ENCODE assay signal across 23 cellular contexts in the genomic region with DNA sequence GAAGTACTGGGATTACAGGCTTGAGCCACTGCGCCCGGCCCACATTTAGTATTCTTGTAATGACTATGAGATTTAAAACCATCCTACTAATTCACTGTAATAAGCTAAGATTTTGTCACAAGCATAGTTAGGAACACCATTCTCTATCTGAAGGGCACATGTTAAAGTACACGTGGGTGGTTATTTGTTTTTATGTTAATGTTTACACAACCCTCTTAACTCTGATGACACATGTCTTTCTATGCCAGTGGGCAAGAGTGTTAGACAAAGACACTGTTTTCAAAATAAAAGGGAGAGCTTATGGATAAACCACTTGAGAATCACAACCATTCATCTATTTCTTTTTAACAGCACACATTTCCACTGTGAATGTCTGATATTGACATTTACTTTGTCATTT.
DNase-seq lines count a peak whose midpoint lies in the region; ATAC-seq and TF ChIP-seq lines count a peak whose summit lies in the region.
"Had no signal": no experiment of that assay in that cellular context is flagged by ENCODE, and none has a peak within 500 bp of the region (broad histone marks: within the 10 kb centered on the region; RNA-seq: fewer than 3 reads in every experiment).

No MANE protein-coding gene starts in this region.

- H3K4me1 ChIP-seq in left lung, result no peaks in the 10 kb centered on the region
- H3K4me1 ChIP-seq: gastrocnemius medialis, prostate gland had no signal

- no peak overlapping the region for H3K4me3 Mint-ChIP-seq in activated CD4-positive, alpha-beta T cell treated with anti-CD3 and anti-CD28 coated beads, Interleukin-2, amount 10 ng/mL, durations not matched to agents 24 days and 14 days
- H3K4me3 Mint-ChIP-seq: activated naive CD8-positive, alpha-beta T cell treated with anti-CD3 and anti-CD28 coated beads, Interleukin-2, amount 10 ng/mL, durations not matched to agents 7 days and 5 days; CD4-positive, alpha-beta T cell; GM23338 had no signal

- no peaks in the 10 kb centered on the region for H3K27me3 Mint-ChIP-seq in activated CD4-positive, alpha-beta T cell treated with anti-CD3 and anti-CD28 coated beads, Interleukin-2, amount 10 ng/mL, durations not matched to agents 24 days and 14 days
- H3K27me3 Mint-ChIP-seq: activated naive CD8-positive, alpha-beta T cell treated with anti-CD3 and anti-CD28 coated beads, Interleukin-2, amount 10 ng/mL, durations not matched to agents 7 days and 5 days; CD4-positive, alpha-beta T cell had no signal

- no peak for TF ChIP-seq CTCF in left lung (IDR thresholded peaks at IDR 0.05)

- H3K36me3 Mint-ChIP-seq in activated CD4-positive, alpha-beta T cell treated with anti-CD3 and anti-CD28 coated beads, Interleukin-2, amount 10 ng/mL, durations not matched to agents 24 days and 14 days (ENCODE audit: low read depth), result no peaks in the 10 kb centered on the region
- H3K36me3 Mint-ChIP-seq: activated naive CD8-positive, alpha-beta T cell treated with anti-CD3 and anti-CD28 coated beads, Interleukin-2, amount 10 ng/mL, durations not matched to agents 7 days and 5 days had no signal

- no peaks in the 10 kb centered on the region for H3K27me3 ChIP-seq in left lung
- H3K27me3 ChIP-seq: gastrocnemius medialis, neutrophil had no signal

- no peak overlapping the region for H3K27ac ChIP-seq in left lung
- H3K27ac ChIP-seq: gastrocnemius medialis, neutrophil, prostate gland, RWPE1, skin epidermis had no signal

- H3K9me3 ChIP-seq in left lung, result no peaks in the 10 kb centered on the region
- H3K9me3 ChIP-seq: gastrocnemius medialis, neutrophil, prostate gland had no signal

- no peaks in the 10 kb centered on the region for H3K4me1 Mint-ChIP-seq in activated CD4-positive, alpha-beta T cell treated with anti-CD3 and anti-CD28 coated beads, Interleukin-2, amount 10 ng/mL, durations not matched to agents 24 days and 14 days
- H3K4me1 Mint-ChIP-seq: activated naive CD8-positive, alpha-beta T cell treated with anti-CD3 and anti-CD28 coated beads, Interleukin-2, amount 10 ng/mL, durations not matched to agents 7 days and 5 days had no signal

- no peak overlapping the region for H3K4me3 ChIP-seq in left lung
- H3K4me3 ChIP-seq: gastrocnemius medialis, GM23338, prostate gland, skin epidermis had no signal

- intact Hi-C loops in left lung (cut with DNase I), result no loop called here
- intact Hi-C loops in activated CD4-positive, alpha-beta T cell treated with anti-CD3 and anti-CD28 coated beads, Interleukin-2, amount 10 ng/mL, durations not matched to agents 24 days and 14 days (cut with micrococcal nuclease), result no loop called here

- ATAC-seq in left lung (peak; percentile 44), GM18511 (IDR thresholded peaks at IDR 0.05; ENCODE audit: unreplicated experiment) (no peak)
- ATAC-seq: gastrocnemius medialis, GM23338 had no signal

- peak; percentile 91 for DNase-seq in DMS53 (lab: John Stamatoyannopoulos, UW)
- peak; percentile 5 for DNase-seq in NCI-H2029 (lab: John Stamatoyannopoulos, UW)
- DNase-seq in NCI-H774 (lab: John Stamatoyannopoulos, UW), result peak; percentile 83
- no peak for DNase-seq in left lung
- DNase-seq in glomerular visceral epithelial cell (ENCODE audit: extremely low spot score), result no peak
- DNase-seq in NCI-H187 treated with DMSO at 0.1 percent for 48 hours (lab: John Stamatoyannopoulos, UW), result no peak
- DNase-seq in activated CD4-positive, alpha-beta T cell treated with anti-CD3 and anti-CD28 coated beads, Interleukin-2, amount 10 ng/mL, durations not matched to agents 24 days and 14 days, result no peak
- DNase-seq: activated CD4-positive, alpha-beta T cell treated with anti-CD3 and anti-CD28 coated beads, Interleukin-2, amount 50 U/mL, for 4 hours; activated CD8-positive, alpha-beta memory T cell treated with anti-CD3 and anti-CD28 coated beads, Interleukin-2, amount 50 U/mL, for 4 hours; activated naive CD8-positive, alpha-beta T cell treated with anti-CD3 and anti-CD28 coated beads, Interleukin-2, amount 10 ng/mL, durations not matched to agents 7 days and 5 days; CD4-positive, alpha-beta T cell; DND-41; effector CD8-positive, alpha-beta T cell; gastrocnemius medialis; hypothalamus; Kasumi-1; stimulated activated CD4-positive, alpha-beta T cell treated with anti-CD3 and anti-CD28 coated beads, Interleukin-1b, Interleukin-23, amount 100 ng/mL, for 48 hours had no signal

- no peaks in the 10 kb centered on the region for H3K36me3 ChIP-seq in left lung
- H3K36me3 ChIP-seq: gastrocnemius medialis, neutrophil, prostate gland had no signal

- H3K9me3 Mint-ChIP-seq in activated CD4-positive, alpha-beta T cell treated with anti-CD3 and anti-CD28 coated beads, Interleukin-2, amount 10 ng/mL, durations not matched to agents 24 days and 14 days, result no peaks in the 10 kb centered on the region
- H3K9me3 Mint-ChIP-seq: activated naive CD8-positive, alpha-beta T cell treated with anti-CD3 and anti-CD28 coated beads, Interleukin-2, amount 10 ng/mL, durations not matched to agents 7 days and 5 days; CD4-positive, alpha-beta T cell; GM23338 had no signal

- H3K27ac Mint-ChIP-seq in activated CD4-positive, alpha-beta T cell treated with anti-CD3 and anti-CD28 coated beads, Interleukin-2, amount 10 ng/mL, durations not matched to agents 24 days and 14 days, result no peak overlapping the region
- H3K27ac Mint-ChIP-seq: activated naive CD8-positive, alpha-beta T cell treated with anti-CD3 and anti-CD28 coated beads, Interleukin-2, amount 10 ng/mL, durations not matched to agents 7 days and 5 days; CD4-positive, alpha-beta T cell; GM23338 had no signal

Comparison
In these comparisons a context has a peak if more than half of its experiments do, and no peak if none do; other contexts are left out.
1. DNase-seq: peak in DMS53 (single experiment), NCI-H2029 (single experiment) and NCI-H774 (single experiment); none in left lung (0 of 2), glomerular visceral epithelial cell (single experiment), NCI-H187 treated with DMSO at 0.1 percent for 48 hours (single experiment) and activated CD4-positive, alpha-beta T cell treated with anti-CD3 and anti-CD28 coated beads, Interleukin-2, amount 10 ng/mL, durations not matched to agents 24 days and 14 days (single experiment).